Comparison of ENCODE assay signal across 8 cellular contexts in genomic region chr17:70168044-70168978, GRCh38. TPM values are rescaled to one million over a fixed set of nuclear protein-coding genes. Genes with fewer than 3 reads are reported as not detected.
DNase-seq lines count a peak whose midpoint lies in the region; ATAC-seq, FAIRE-seq and TF ChIP-seq lines count a peak whose summit lies in the region.

No MANE protein-coding gene starts in this region.

- no peak for TF ChIP-seq POLR2A in H54 (IDR thresholded peaks at IDR 0.05; ENCODE audit: low read depth, low read length)

- peak overlapping the region; percentile 92 for H3K4me3 ChIP-seq in iPS-18a (ENCODE audit: low read length)

- H3K27ac Mint-ChIP-seq in brain = peak overlapping the region; percentile 49 to 88 (median 79)

- peaks cover 0 to 3% (median 0%) of the 10 kb centered on the region in 5 experiments for H3K9me3 Mint-ChIP-seq in brain

- H3K9me3 ChIP-seq in iPS-18a (ENCODE audit: control insufficient read depth, low read depth, low read length) = no peaks in the 10 kb centered on the region

- no peaks in the 10 kb centered on the region for H3K36me3 Mint-ChIP-seq in brain

- peak overlapping the region; percentile 35 for H3K9ac ChIP-seq in iPS-18a (ENCODE audit: low read length)

- peaks cover 43% of the 10 kb centered on the region for H3K27me3 ChIP-seq in iPS-18a (ENCODE audit: control insufficient read depth, insufficient read depth, low read length)

- peaks cover 5% of the 10 kb centered on the region for H3K4me1 ChIP-seq in iPS-18a (ENCODE audit: control insufficient read depth, low read depth, low read length)

- peak; percentile 10 for ATAC-seq in HG02970 (IDR thresholded peaks at IDR 0.05; ENCODE audit: low FRiP score, unreplicated experiment)

- peak overlapping the region; percentile 86 to 99 (median 91) for H3K4me3 Mint-ChIP-seq in brain

- peaks cover 69% of the 10 kb centered on the region for H3K4me1 Mint-ChIP-seq in brain

- H3K27me3 Mint-ChIP-seq in brain = peaks cover 44% of the 10 kb centered on the region

- DNase-seq in stimulated activated CD4-positive, alpha-beta T cell treated with anti-CD3 and anti-CD28 coated beads, Interleukin-15, amount 100 ng/mL, for 24 hours = peak; percentile 37
- DNase-seq in stimulated activated CD4-positive, alpha-beta T cell treated with anti-CD3 and anti-CD28 coated beads, Interleukin-12 subunit alpha, Interleukin-12 subunit beta, amount 100 ng/mL, for 4 hours = no peak
- peak; percentile 85 for DNase-seq in NCI-H82 (lab: John Stamatoyannopoulos, UW)
- peak; percentile 80 for DNase-seq in renal cortical epithelial cell (ENCODE audit: low read depth)
- no peak for DNase-seq in H54 (ENCODE audit: insufficient read length, low spot score)

- peak; percentile 64 to 74 for TF ChIP-seq CTCF in brain (conservative IDR thresholded peaks at IDR 0.05)

- no peak for FAIRE-seq in H54 (lab: Jason Lieb, UNC)

- H3K27ac ChIP-seq in iPS-18a (ENCODE audit: low read length) = no peak overlapping the region

- H3K36me3 ChIP-seq in iPS-18a (ENCODE audit: control insufficient read depth, low read depth, low read length) = no peaks in the 10 kb centered on the region

RNA-seq across cellular contexts. Expression of gene KCNJ2, which starts 1.0 kb away (rescaled TPM):
- 1.2 TPM for polyA plus RNA-seq in brain (ENCODE audit: insufficient read depth, low read depth, low replicate concordance)
- total RNA-seq in renal cortical epithelial cell = 0.55 and 1.2 TPM in 2 replicates

Comparison
In these comparisons a context has a peak if more than half of its experiments do, and no peak if none do; other contexts are left out.
1. DNase-seq: peak in stimulated activated CD4-positive, alpha-beta T cell treated with anti-CD3 and anti-CD28 coated beads, Interleukin-15, amount 100 ng/mL, for 24 hours (single experiment), NCI-H82 (single experiment) and renal cortical epithelial cell (single experiment); none in stimulated activated CD4-positive, alpha-beta T cell treated with anti-CD3 and anti-CD28 coated beads, Interleukin-12 subunit alpha, Interleukin-12 subunit beta, amount 100 ng/mL, for 4 hours (single experiment) and H54 (single experiment).